In the genomic region with DNA sequence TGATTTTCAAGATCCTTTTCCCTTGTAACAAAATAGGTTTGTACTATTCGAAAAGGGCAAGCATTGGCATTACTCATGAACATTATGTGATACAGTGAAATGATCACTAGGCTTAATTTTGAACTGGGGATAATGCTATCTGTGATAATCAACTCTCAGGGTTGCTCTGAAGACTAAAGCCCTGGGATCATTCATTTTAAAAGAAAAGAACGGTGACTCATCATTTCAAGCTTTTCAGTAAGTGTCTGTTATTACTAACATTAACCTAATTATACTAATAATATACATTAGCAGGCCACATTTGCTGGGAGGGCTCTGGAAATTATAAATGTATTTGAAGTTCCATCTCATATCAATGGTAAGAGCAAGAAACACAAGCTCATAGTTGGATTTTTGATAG, we compare ENCODE assay signal across 13 cellular contexts.
DNase-seq lines count a peak whose midpoint lies in the region; ATAC-seq and TF ChIP-seq lines count a peak whose summit lies in the region.
"Had no signal": no experiment of that assay in that cellular context is flagged by ENCODE, and none has a peak within 500 bp of the region (broad histone marks: within the 10 kb centered on the region; RNA-seq: fewer than 3 reads in every experiment).

No MANE protein-coding gene starts in this region.

- no peak for TF ChIP-seq POLR2A in prostate gland (IDR thresholded peaks at IDR 0.05)

- 89% methylated on average over 2 of the region's 2 CpGs for WGBS in right cardiac atrium
- WGBS in prostate gland, result 92% methylated on average over 2 of the region's 2 CpGs

- no peak for TF ChIP-seq CTCF in right atrium auricular region (IDR thresholded peaks at IDR 0.05)
- no peak for TF ChIP-seq CTCF in foreskin keratinocyte (conservative IDR thresholded peaks at IDR 0.05)
- no peak for TF ChIP-seq CTCF in prostate gland (IDR thresholded peaks at IDR 0.05)

- H3K27me3 ChIP-seq in right atrium auricular region, result no peaks in the 10 kb centered on the region
- no peaks in the 10 kb centered on the region for H3K27me3 ChIP-seq in right cardiac atrium (ENCODE audit: control insufficient read depth, insufficient read depth)
- no peaks in the 10 kb centered on the region for H3K27me3 ChIP-seq in foreskin keratinocyte
- H3K27me3 ChIP-seq in prostate gland (replicated peaks; ENCODE audit: insufficient read depth), result no peaks in the 10 kb centered on the region
- H3K27me3 ChIP-seq: BLaER1 had no signal

- intact Hi-C loops in right cardiac atrium (cut with DNase I), result no loop called here
- intact Hi-C loops in prostate gland (cut with DNase I), result no loop called here

- H3K4me1 ChIP-seq in right atrium auricular region (peaks cover 0 to 5% of the 10 kb centered on the region in 2 donors), right cardiac atrium (ENCODE audit: control insufficient read depth, insufficient read depth, low read length) (peaks cover 1% of the 10 kb centered on the region), foreskin keratinocyte (no peaks in the 10 kb centered on the region), prostate gland (replicated peaks) (no peaks in the 10 kb centered on the region)
- H3K4me1 ChIP-seq: BLaER1 had no signal

- peaks cover 0 to 25% of the 10 kb centered on the region in 2 donors for H3K9me3 ChIP-seq in right atrium auricular region
- H3K9me3 ChIP-seq in right cardiac atrium (ENCODE audit: control insufficient read depth, low read length), result peaks cover 2% of the 10 kb centered on the region
- H3K9me3 ChIP-seq in prostate gland, result no peaks in the 10 kb centered on the region

- peak overlapping the region; percentile 17 to 79 for H3K27ac ChIP-seq in right atrium auricular region
- H3K27ac ChIP-seq in right cardiac atrium (ENCODE audit: low read length), result no peak overlapping the region
- H3K27ac ChIP-seq in foreskin keratinocyte, result no peak overlapping the region
- H3K27ac ChIP-seq in prostate gland, result no peak overlapping the region
- H3K27ac ChIP-seq: BLaER1 had no signal

- no peak overlapping the region for H3K4me3 ChIP-seq in right atrium auricular region
- no peak overlapping the region for H3K4me3 ChIP-seq in right cardiac atrium (ENCODE audit: low read length)
- H3K4me3 ChIP-seq in prostate gland, result no peak overlapping the region
- H3K4me3 ChIP-seq: BLaER1, GM23338 had no signal

- ATAC-seq in right cardiac atrium, result no peak
- no peak for ATAC-seq in SK-N-SH treated with all-trans-retinoic acid at 6 μM for 48 hours
- peak; percentile 33 for ATAC-seq in foreskin keratinocyte
- no peak for ATAC-seq in esophagus mucosa
- ATAC-seq: GM23338 had no signal

- H3K36me3 ChIP-seq in right atrium auricular region, result no peaks in the 10 kb centered on the region
- no peaks in the 10 kb centered on the region for H3K36me3 ChIP-seq in prostate gland
- H3K36me3 ChIP-seq: BLaER1 had no signal

- DNase-seq in right atrium auricular region (ENCODE audit: low spot score), result no peak
- no peak for DNase-seq in right cardiac atrium
- no peak for DNase-seq in foreskin keratinocyte
- no peak for DNase-seq in prostate gland (ENCODE audit: low spot score)
- DNase-seq: AML-193; CD4-positive, alpha-beta memory T cell; DMS79 treated with DMSO at 0.1 percent for 48 hours; GF-D8; HCEC 1CT had no signal

TF ChIP-seq in SK-N-SH treated with all-trans-retinoic acid at 6 μM for 48 hours, 23 proteins besides CTCF, POLR2A, EP300 and RAD21:
- TF ChIP-seq OSR1 (CRISPR knock-in tag; IDR thresholded peaks at IDR 0.05) (no peak), ISL1 (CRISPR knock-in tag; IDR thresholded peaks at IDR 0.05) (peak; percentile 62), ZC3H10 (CRISPR knock-in tag; IDR thresholded peaks at IDR 0.05) (peak; percentile 46; the same call in 1 of the 2 replicates), TCF4 (CRISPR knock-in tag; IDR thresholded peaks at IDR 0.05; ENCODE audit: borderline replicate concordance) (peak; percentile 36; the same call in 1 of the 2 replicates), TSHZ2 (CRISPR knock-in tag; IDR thresholded peaks at IDR 0.05) (no peak), CSDC2 (CRISPR knock-in tag; IDR thresholded peaks at IDR 0.05) (no peak), SNAI2 (CRISPR knock-in tag; IDR thresholded peaks at IDR 0.05) (no peak)
- TF ChIP-seq, protein P1, sequence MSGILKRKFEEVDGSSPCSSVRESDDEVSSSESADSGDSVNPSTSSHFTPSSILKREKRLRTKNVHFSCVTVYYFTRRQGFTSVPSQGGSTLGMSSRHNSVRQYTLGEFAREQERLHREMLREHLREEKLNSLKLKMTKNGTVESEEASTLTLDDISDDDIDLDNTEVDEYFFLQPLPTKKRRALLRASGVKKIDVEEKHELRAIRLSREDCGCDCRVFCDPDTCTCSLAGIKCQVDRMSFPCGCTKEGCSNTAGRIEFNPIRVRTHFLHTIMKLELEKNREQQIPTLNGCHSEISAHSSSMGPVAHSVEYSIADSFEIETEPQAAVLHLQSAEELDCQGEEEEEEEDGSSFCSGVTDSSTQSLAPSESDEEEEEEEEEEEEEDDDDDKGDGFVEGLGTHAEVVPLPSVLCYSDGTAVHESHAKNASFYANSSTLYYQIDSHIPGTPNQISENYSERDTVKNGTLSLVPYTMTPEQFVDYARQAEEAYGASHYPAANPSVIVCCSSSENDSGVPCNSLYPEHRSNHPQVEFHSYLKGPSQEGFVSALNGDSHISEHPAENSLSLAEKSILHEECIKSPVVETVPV (CRISPR knock-in tag; IDR thresholded peaks at IDR 0.05), result 0 out of 2 replicates have a peak, but pooled peaks have one; percentile 38

Comparison
In these comparisons a context has a peak if more than half of its experiments do, and no peak if none do; other contexts are left out.
1. H3K27ac ChIP-seq: peak in right atrium auricular region (2 of 2); none in right cardiac atrium (single experiment), foreskin keratinocyte (single experiment) and prostate gland (0 of 2).